ENCODE assay signal across 9 cellular contexts in the genomic region with DNA sequence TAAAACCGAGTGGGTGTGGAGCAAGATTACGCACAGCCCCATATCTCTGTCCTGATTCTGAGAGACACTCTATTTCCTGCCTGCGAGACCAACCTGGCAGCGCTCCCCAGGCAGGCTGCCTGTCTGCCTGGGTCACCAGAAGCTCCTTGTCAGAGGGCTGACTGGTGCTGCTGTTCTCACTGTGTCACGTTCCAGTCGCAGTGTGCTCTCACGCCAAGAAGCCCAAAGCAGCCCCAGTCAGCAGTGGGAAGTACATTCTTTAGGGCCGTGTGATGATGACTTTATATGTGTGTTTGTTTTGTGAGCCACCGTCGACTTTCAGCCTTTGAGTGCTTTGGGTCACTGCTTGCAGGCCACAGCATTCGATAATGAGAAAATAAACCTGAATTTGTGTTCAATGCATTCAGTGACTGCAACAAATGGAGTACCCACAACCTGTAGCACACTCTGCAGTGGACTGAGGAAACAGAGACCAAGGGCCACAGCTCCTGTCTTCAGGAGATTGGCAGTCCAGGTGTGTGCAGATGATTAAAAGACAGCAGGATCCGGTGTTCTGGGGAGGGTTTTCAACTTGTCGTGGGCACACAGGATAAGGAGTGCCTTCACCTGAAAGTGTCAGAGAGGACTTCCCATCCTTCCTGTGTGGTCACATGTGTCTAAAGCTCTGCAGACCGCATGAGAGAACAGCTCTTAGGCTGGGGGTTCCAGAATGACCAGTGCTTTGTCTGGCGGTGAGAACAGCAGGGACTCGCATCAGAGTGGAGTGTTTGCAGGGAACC. TPM values are rescaled to one million over a fixed set of nuclear protein-coding genes. Genes with fewer than 3 reads are reported as not detected.
DNase-seq lines count a peak whose midpoint lies in the region; ATAC-seq and TF ChIP-seq lines count a peak whose summit lies in the region.
"Had no signal": no experiment of that assay in that cellular context is flagged by ENCODE, and none has a peak within 500 bp of the region (broad histone marks: within the 10 kb centered on the region; RNA-seq: fewer than 3 reads in every experiment).

No MANE protein-coding gene starts in this region.

- H3K27me3 ChIP-seq in AG04450 (ENCODE audit: control insufficient read depth, insufficient read depth, low read length): peaks cover 42% of the 10 kb centered on the region

- H3K4me3 ChIP-seq in AG04450 (ENCODE audit: low read depth, low read length) (no peak overlapping the region), HEK293 (ENCODE audit: low read depth, low read length) (no peak overlapping the region)

- H3K4me3 Mint-ChIP-seq in immature natural killer cell: peak overlapping the region; percentile 74 to 80 (median 78)

- H3K4me1 Mint-ChIP-seq in immature natural killer cell: peaks cover 63 to 80% of the 10 kb centered on the region in 2 donors

- CTCF ChIA-PET in AG04450 (lab: Charles Lee): no interaction called here
- CTCF ChIA-PET in HEK293 (lab: Yijun Ruan, JAX): interaction anchor here (1.0 to 2.9 kb wide), 3 partner anchors 11 to 96 kb away, joined by 3 to 9 read pairs (median 3); no protein-coding TSS in a partner anchor

- POLR2A ChIA-PET in AG04450 (lab: Yijun Ruan, JAX) (no interaction called here), HEK293 (lab: Yijun Ruan, JAX) (interaction anchor here (0.7 to 1.0 kb wide), 2 partner anchors 10 to 13 kb away, joined by 3 to 4 read pairs; no protein-coding TSS in a partner anchor)

- H3K27ac Mint-ChIP-seq in immature natural killer cell: peak overlapping the region; percentile 75 to 94 (median 90)

- no peaks in the 10 kb centered on the region for H3K9me3 Mint-ChIP-seq in immature natural killer cell

- no peak for TF ChIP-seq CTCF in AG04450 (IDR thresholded peaks at IDR 0.05; ENCODE audit: low read depth, low read length)
- TF ChIP-seq CTCF in HEK293 (tag by site-specific recombination; IDR thresholded peaks at IDR 0.05): no peak

- DNase-seq in AG04450 (ENCODE audit: low read depth, low spot score): peak; percentile 10
- peak; percentile 71 for DNase-seq in activated effector memory CD4-positive, alpha-beta T cell treated with anti-CD3 and anti-CD28 coated beads, Interleukin-2, amount 50 U/mL, for 16 hours
- DNase-seq in immature natural killer cell: peak; percentile 58 to 67 (median 61)
- no peak for DNase-seq in GOT3 (lab: John Stamatoyannopoulos, UW)
- DNase-seq in activated CD8-positive, alpha-beta memory T cell treated with anti-CD3 and anti-CD28 coated beads, Interleukin-2, amount 50 U/mL, for 4 hours: no peak
- DNase-seq in NK-92 (lab: John Stamatoyannopoulos, UW; ENCODE audit: unreplicated experiment): no peak
- DNase-seq: SIG-M5 had no signal

- H3K27me3 Mint-ChIP-seq in immature natural killer cell (ENCODE audit: low read depth in 3 of 3): peaks cover 15 to 37% (median 23%) of the 10 kb centered on the region in 3 donors

- no peak for ATAC-seq in HG03097 (IDR thresholded peaks at IDR 0.05; ENCODE audit: low FRiP score, unreplicated experiment)

- H3K27ac ChIP-seq in AG04450 (ENCODE audit: low read depth, low read length) (no peak overlapping the region), HEK293 (ENCODE audit: extremely low read depth, low read depth, low read length) (peak overlapping the region; percentile 60; the same call in 1 of the 2 replicates)

- H3K9me3 ChIP-seq in AG04450 (ENCODE audit: control insufficient read depth, insufficient read depth, low read length): no peaks in the 10 kb centered on the region; the same call in 1 of the 2 replicates
- no peaks in the 10 kb centered on the region for H3K9me3 ChIP-seq in HEK293 (ENCODE audit: control insufficient read depth, insufficient read depth, low read depth, low read length)

- H3K36me3 ChIP-seq in HEK293 (ENCODE audit: control insufficient read depth in 2 of 2, insufficient read depth in 1 of 2, low read length in 2 of 2): no peaks in the 10 kb centered on the region

- no peaks in the 10 kb centered on the region for H3K36me3 Mint-ChIP-seq in immature natural killer cell

- H3K4me1 ChIP-seq in HEK293 (ENCODE audit: control insufficient read depth, insufficient read depth, low read length): peaks cover 36% of the 10 kb centered on the region

TF ChIP-seq in HEK293, 187 proteins besides CTCF, POLR2A, EP300 and RAD21:
- TF ChIP-seq ZSCAN4 (tag by site-specific recombination; IDR thresholded peaks at IDR 0.05) (no peak), HOXC10 (CRISPR knock-in tag; IDR thresholded peaks at IDR 0.05) (no peak), GLIS1 (tag by site-specific recombination; IDR thresholded peaks at IDR 0.05) (peak; percentile 42), ZNF223 (tag by site-specific recombination; IDR thresholded peaks at IDR 0.05) (peak; percentile 90), ZFHX2 (tag by site-specific recombination; conservative IDR thresholded peaks at IDR 0.05) (peak; percentile 34), ZBTB6 (tag by site-specific recombination; IDR thresholded peaks at IDR 0.05) (no peak), ZNF155 (tag by site-specific recombination; IDR thresholded peaks at IDR 0.05) (no peak), EGR2 (tag by site-specific recombination; IDR thresholded peaks at IDR 0.05; ENCODE audit: low read depth) (no peak), ZNF529 (tag by site-specific recombination; IDR thresholded peaks at IDR 0.05; ENCODE audit: insufficient replicate concordance) (no peak), ZNF18 (tag by site-specific recombination; IDR thresholded peaks at IDR 0.05) (0 out of 2 replicates have a peak, but pooled peaks have one; percentile 52), SCRT1 (tag by site-specific recombination; IDR thresholded peaks at IDR 0.05; ENCODE audit: borderline replicate concordance) (peak; percentile 90), KLF8 (tag by site-specific recombination; IDR thresholded peaks at IDR 0.05) (no peak), ZIC2 (tag by site-specific recombination; IDR thresholded peaks at IDR 0.05) (peak; percentile 62), GFI1B (tag by site-specific recombination; IDR thresholded peaks at IDR 0.05) (no peak), FEZF1 (tag by site-specific recombination; IDR thresholded peaks at IDR 0.05) (peak; percentile 55), ZNF416 (tag by site-specific recombination; IDR thresholded peaks at IDR 0.05) (no peak), OSR2 (tag by site-specific recombination; IDR thresholded peaks at IDR 0.05) (peak; percentile 89), SCRT2 (tag by site-specific recombination; IDR thresholded peaks at IDR 0.05) (peak; percentile 89), ZNF830 (tag by site-specific recombination; IDR thresholded peaks at IDR 0.05; ENCODE audit: low read depth) (no peak), ZNF248 (tag by site-specific recombination; IDR thresholded peaks at IDR 0.05) (no peak), ZNF585B (tag by site-specific recombination; IDR thresholded peaks at IDR 0.05) (no peak), ZBTB7A (tag by site-specific recombination; IDR thresholded peaks at IDR 0.05; ENCODE audit: low read depth) (no peak), ZNF600 (tag by site-specific recombination; IDR thresholded peaks at IDR 0.05) (peak; percentile 30; the same call in 1 of the 2 replicates)

RNA-seq across cellular contexts. Expression of gene TNFRSF11A, which starts 4.8 kb away (rescaled TPM):
- polyA plus RNA-seq in AG04450 (2011; rRNA removed) (not detected in 2 replicates), immature natural killer cell (10 to 100 TPM; 13.5 to 23.3 (median 16.8) TPM)
- not detected in 2 replicates for polyA minus RNA-seq in AG04450 (2011; rRNA and poly(A)+ RNA removed)

Comparison
In these comparisons a context has a peak if more than half of its experiments do, and no peak if none do; other contexts are left out.
1. DNase-seq: peak in AG04450 (single experiment), activated effector memory CD4-positive, alpha-beta T cell treated with anti-CD3 and anti-CD28 coated beads, Interleukin-2, amount 50 U/mL, for 16 hours (single experiment) and immature natural killer cell (3 of 3); none in GOT3 (single experiment), activated CD8-positive, alpha-beta memory T cell treated with anti-CD3 and anti-CD28 coated beads, Interleukin-2, amount 50 U/mL, for 4 hours (single experiment) and NK-92 (single experiment).
2. RNA of gene TNFRSF11A, which starts 4.8 kb away (polyA plus RNA-seq): 13.5 to 23.3 TPM in immature natural killer cell; not detected in AG04450; every median in the first group is over 10 times any median in the second.